Comparison of ENCODE assay signal across 22 cellular contexts in the genomic region with DNA sequence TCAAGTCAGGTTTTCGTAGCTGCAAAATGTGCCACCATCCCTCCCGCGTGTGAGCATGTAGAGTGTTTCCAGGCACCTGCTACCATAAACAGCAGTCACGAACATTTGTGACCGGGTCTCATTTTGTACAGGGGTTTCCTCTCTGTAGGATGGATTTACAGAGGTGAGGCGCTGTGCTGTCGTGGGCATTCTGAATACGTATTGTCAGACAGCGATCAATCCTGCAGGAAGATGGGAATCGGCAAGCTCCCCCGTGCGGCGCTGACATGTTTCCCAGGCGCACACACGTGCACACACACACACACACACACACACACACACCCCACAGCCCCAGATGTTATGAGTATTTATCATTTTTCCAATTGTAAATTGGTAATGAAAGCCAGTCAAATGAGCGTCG. TPM values are rescaled to one million over a fixed set of nuclear protein-coding genes. Genes with fewer than 3 reads are reported as not detected.
"Had no signal": no experiment of that assay in that cellular context is flagged by ENCODE, and none has a peak within 500 bp of the region (broad histone marks: within the 10 kb centered on the region; RNA-seq: fewer than 3 reads in every experiment).

No MANE protein-coding gene starts in this region.

- H3K4me3 ChIP-seq: colonic mucosa, sigmoid colon, thyroid gland had no signal

- H3K9me3 ChIP-seq: colonic mucosa, thyroid gland had no signal

- H3K9me3 Mint-ChIP-seq: activated CD8-positive, alpha-beta T cell treated with anti-CD3 and anti-CD28 coated beads for 36 hours; activated naive CD4-positive, alpha-beta T cell treated with anti-CD3 and anti-CD28 coated beads for 36 hours; activated T-helper 2 cell treated with anti-CD3 and anti-CD28 coated beads, Interferon-gamma antibody, Interleukin-2, Interleukin-4, amounts not matched to agents 10 μg/mL and 5 μg/mL and 100 μg/mL, durations not matched to agents 14 hours and 24 hours and 36 hours; central memory CD8-positive, alpha-beta T cell; mesothelial cell of epicardium; stimulated activated naive B cell treated with anti-CD40 and anti-IgM and Interleukin-4, amounts not matched to agents 10 μg/mL and 1 μg/mL and 100 μg/mL, for 72 hours had no signal

- H3K27ac ChIP-seq: brain microvascular endothelial cell, colonic mucosa, sigmoid colon, thyroid gland had no signal

- DNase-seq: activated CD4-positive, alpha-beta T cell treated with anti-CD3 and anti-CD28 coated beads for 48 hours; activated CD4-positive, CD25-positive, alpha-beta regulatory T cell; activated CD8-positive, alpha-beta T cell treated with anti-CD3 and anti-CD28 coated beads for 36 hours; activated naive CD4-positive, alpha-beta T cell treated with anti-CD3 and anti-CD28 coated beads for 36 hours; activated T-cell treated with anti-CD3 and anti-CD28 coated beads, Interleukin-2, amount 50 U/mL, for 1 hour; brain microvascular endothelial cell; colonic mucosa; nephron progenitor cell; sigmoid colon; stimulated activated naive B cell treated with anti-CD40 and anti-IgM and Interleukin-4, amounts not matched to agents 10 μg/mL and 1 μg/mL and 100 μg/mL, for 72 hours; thyroid gland had no signal

- ATAC-seq: activated CD8-positive, alpha-beta T cell treated with anti-CD3 and anti-CD28 coated beads for 36 hours; left lobe of liver; stimulated activated naive B cell treated with anti-CD40 and anti-IgM and Interleukin-4, amounts not matched to agents 10 μg/mL and 1 μg/mL and 100 μg/mL, for 72 hours had no signal

- H3K36me3 Mint-ChIP-seq: mesothelial cell of epicardium; stimulated activated naive B cell treated with anti-CD40 and anti-IgM and Interleukin-4, amounts not matched to agents 10 μg/mL and 1 μg/mL and 100 μg/mL, for 72 hours had no signal

- H3K4me1 ChIP-seq: colonic mucosa, thyroid gland had no signal

- H3K27me3 ChIP-seq: thyroid gland had no signal

- H3K36me3 ChIP-seq: brain microvascular endothelial cell, colonic mucosa, sigmoid colon, thyroid gland had no signal

- H3K4me1 Mint-ChIP-seq: central memory CD8-positive, alpha-beta T cell; nephron progenitor cell had no signal

- H3K4me3 Mint-ChIP-seq: activated CD8-positive, alpha-beta T cell treated with anti-CD3 and anti-CD28 coated beads for 36 hours; activated naive CD4-positive, alpha-beta T cell treated with anti-CD3 and anti-CD28 coated beads for 36 hours; central memory CD8-positive, alpha-beta T cell; mesothelial cell of epicardium; nephron progenitor cell; stimulated activated naive B cell treated with anti-CD40 and anti-IgM and Interleukin-4, amounts not matched to agents 10 μg/mL and 1 μg/mL and 100 μg/mL, for 72 hours had no signal

- H3K27ac Mint-ChIP-seq: activated CD8-positive, alpha-beta T cell treated with anti-CD3 and anti-CD28 coated beads for 36 hours; activated naive CD4-positive, alpha-beta T cell treated with anti-CD3 and anti-CD28 coated beads for 36 hours; activated T-helper 2 cell treated with anti-CD3 and anti-CD28 coated beads, Interferon-gamma antibody, Interleukin-2, Interleukin-4, amounts not matched to agents 10 μg/mL and 5 μg/mL and 100 μg/mL, durations not matched to agents 14 hours and 24 hours and 36 hours; mesothelial cell of epicardium; nephron progenitor cell; stimulated activated naive B cell treated with anti-CD40 and anti-IgM and Interleukin-4, amounts not matched to agents 10 μg/mL and 1 μg/mL and 100 μg/mL, for 72 hours had no signal

RNA-seq across cellular contexts. Expression of a gene that starts 15.8 kb away (rescaled TPM):
- total RNA-seq: activated CD8-positive, alpha-beta T cell treated with anti-CD3 and anti-CD28 coated beads for 36 hours; activated naive CD4-positive, alpha-beta T cell treated with anti-CD3 and anti-CD28 coated beads for 36 hours; activated T-helper 2 cell treated with anti-CD3 and anti-CD28 coated beads, Interferon-gamma antibody, Interleukin-2, Interleukin-4, amounts not matched to agents 10 μg/mL and 5 μg/mL and 100 μg/mL, durations not matched to agents 14 hours and 24 hours and 36 hours; aorta; colonic mucosa; frontal cortex; left lobe of liver; lung microvascular endothelial cell; mesothelial cell of epicardium; renal cortical epithelial cell; thyroid gland; urinary bladder had no signal
- polyA plus RNA-seq: aorta, esophagus, keratinocyte, sigmoid colon, urinary bladder had no signal
